29 cellular contexts compared by ENCODE assay signal in genomic region chr5:82306151-82306550, GRCh38.
"Had no signal": no experiment of that assay in that cellular context is flagged by ENCODE, and none has a peak within 500 bp of the region (broad histone marks: within the 10 kb centered on the region; RNA-seq: fewer than 3 reads in every experiment).

No MANE protein-coding gene starts in this region.

- H3K36me3 ChIP-seq: pancreas, prostate gland, thoracic aorta, tibial artery, upper lobe of right lung, uterus had no signal

- H3K27me3 Mint-ChIP-seq: natural killer cell treated with Interleukin-12 subunit alpha and Interleukin-12 subunit beta and Interleukin-15 and Interleukin-18, amount 100 ng/mL, for 72 hours; stimulated activated naive CD8-positive, alpha-beta T cell treated with anti-CD3 and anti-CD28 coated beads, Interleukin-15, Interleukin-2, amounts not matched to agents 100 ng/mL and 50 ng/mL, for 24 hours had no signal

- H3K79me2 ChIP-seq: hepatocyte had no signal

- H3K9me3 Mint-ChIP-seq: natural killer cell treated with Interleukin-12 subunit alpha and Interleukin-12 subunit beta and Interleukin-15 and Interleukin-18, amount 100 ng/mL, for 72 hours had no signal

- H3K9me3 ChIP-seq: left ventricle myocardium inferior, mucosa of descending colon, pancreas, prostate gland, suprapubic skin, thoracic aorta, tibial artery, upper lobe of right lung, uterus had no signal

- H3K4me3 Mint-ChIP-seq: naive thymus-derived CD4-positive, alpha-beta T cell; natural killer cell treated with Interleukin-12 subunit alpha and Interleukin-12 subunit beta and Interleukin-15 and Interleukin-18, amount 100 ng/mL, for 72 hours; stimulated activated effector memory CD8-positive, alpha-beta T cell treated with anti-CD3 and anti-CD28 coated beads, Interleukin-12 subunit alpha, Interleukin-12 subunit beta, amount 100 ng/mL, for 72 hours; stimulated activated naive CD8-positive, alpha-beta T cell treated with anti-CD3 and anti-CD28 coated beads, Interleukin-15, Interleukin-2, amounts not matched to agents 100 ng/mL and 50 ng/mL, for 24 hours had no signal

- H3K4me1 ChIP-seq: pancreas, prostate gland, suprapubic skin, upper lobe of right lung, uterus had no signal

- ATAC-seq: mucosa of descending colon; naive thymus-derived CD4-positive, alpha-beta T cell; natural killer cell treated with Interleukin-12 subunit alpha and Interleukin-12 subunit beta and Interleukin-15 and Interleukin-18, amount 100 ng/mL, for 72 hours; pancreas; sciatic nerve; stimulated activated effector memory CD8-positive, alpha-beta T cell treated with anti-CD3 and anti-CD28 coated beads, Interleukin-12 subunit alpha, Interleukin-12 subunit beta, amount 100 ng/mL, for 72 hours; upper lobe of right lung had no signal

- H3K4me2 ChIP-seq: hepatocyte had no signal

- H3K4me1 Mint-ChIP-seq: naive thymus-derived CD4-positive, alpha-beta T cell; stimulated activated effector memory CD8-positive, alpha-beta T cell treated with anti-CD3 and anti-CD28 coated beads, Interleukin-12 subunit alpha, Interleukin-12 subunit beta, amount 100 ng/mL, for 72 hours had no signal

- DNase-seq: islet precursor cell; left ventricle myocardium inferior; midbrain; mucosa of descending colon; naive thymus-derived CD4-positive, alpha-beta T cell; nucleus accumbens; pancreas; posterior cingulate gyrus; retina; right cardiac atrium; stimulated activated CD4-positive, alpha-beta T cell treated with anti-CD3 and anti-CD28 coated beads, Interleukin-12 subunit alpha, Interleukin-12 subunit beta, amount 100 ng/mL, for 4 hours; stimulated activated CD4-positive, alpha-beta T cell treated with anti-CD3 and anti-CD28 coated beads, Interleukin-15, amount 100 ng/mL, for 24 hours; stimulated activated CD4-positive, alpha-beta T cell treated with anti-CD3 and anti-CD28 coated beads, Interleukin-2, amount 100 ng/mL, for 24 hours; stimulated activated CD4-positive, alpha-beta T cell treated with anti-CD3 and anti-CD28 coated beads, Interleukin-4, amount 100 ng/mL, for 24 hours; stimulated activated naive CD4-positive, alpha-beta T cell; tibial artery; trophoblast cell; upper lobe of right lung; uterus had no signal

- H3K4me3 ChIP-seq: hepatocyte, left ventricle myocardium inferior, lung, mucosa of descending colon, pancreas, prostate gland, skin epidermis, suprapubic skin, thoracic aorta, tibial artery, upper lobe of right lung, uterus had no signal

- H3K27me3 ChIP-seq: hepatocyte, pancreas, suprapubic skin, tibial artery, upper lobe of right lung, uterus had no signal

- H3K27ac Mint-ChIP-seq: naive thymus-derived CD4-positive, alpha-beta T cell; natural killer cell treated with Interleukin-12 subunit alpha and Interleukin-12 subunit beta and Interleukin-15 and Interleukin-18, amount 100 ng/mL, for 72 hours; stimulated activated effector memory CD8-positive, alpha-beta T cell treated with anti-CD3 and anti-CD28 coated beads, Interleukin-12 subunit alpha, Interleukin-12 subunit beta, amount 100 ng/mL, for 72 hours; stimulated activated naive CD8-positive, alpha-beta T cell treated with anti-CD3 and anti-CD28 coated beads, Interleukin-15, Interleukin-2, amounts not matched to agents 100 ng/mL and 50 ng/mL, for 24 hours had no signal

- H3K27ac ChIP-seq: hepatocyte, left ventricle myocardium inferior, pancreas, prostate gland, skin epidermis, suprapubic skin, upper lobe of right lung, uterus had no signal

- H3K36me3 Mint-ChIP-seq: natural killer cell treated with Interleukin-12 subunit alpha and Interleukin-12 subunit beta and Interleukin-15 and Interleukin-18, amount 100 ng/mL, for 72 hours; stimulated activated effector memory CD8-positive, alpha-beta T cell treated with anti-CD3 and anti-CD28 coated beads, Interleukin-12 subunit alpha, Interleukin-12 subunit beta, amount 100 ng/mL, for 72 hours had no signal
